In genomic region chr10:7642612-7643011, GRCh38 we compare ENCODE assay signal across 5 cellular contexts. TPM values are rescaled to one million over a fixed set of nuclear protein-coding genes. Genes with fewer than 3 reads are reported as not detected.
"Had no signal": no experiment of that assay in that cellular context is flagged by ENCODE, and none has a peak within 500 bp of the region (broad histone marks: within the 10 kb centered on the region; RNA-seq: fewer than 3 reads in every experiment).

No MANE protein-coding gene starts in this region.

- ATAC-seq: GM23338 had no signal

- H3K4me2 ChIP-seq: GM23338 had no signal

- DNase-seq: H9, HCEC 1CT, IMR-90 had no signal

- H3K4me3 Mint-ChIP-seq: GM23338, H9 had no signal

- H3K4me3 ChIP-seq: GM23338 had no signal

- H2AFZ ChIP-seq: GM23338 had no signal

- H3K27ac Mint-ChIP-seq: GM23338, H9 had no signal

RNA-seq across cellular contexts. Expression of gene ITIH5, which starts 24.2 kb away (rescaled TPM):
- total RNA-seq: HT-29 had no signal
